Comparison of ENCODE assay signal across 23 cellular contexts in genomic region chr16:87309912-87310485, GRCh38.
"Had no signal": no experiment of that assay in that cellular context is flagged by ENCODE, and none has a peak within 500 bp of the region (broad histone marks: within the 10 kb centered on the region; RNA-seq: fewer than 3 reads in every experiment).

No MANE protein-coding gene starts in this region.

- H3K9me3 ChIP-seq: breast epithelium, gastrocnemius medialis, mucosa of descending colon, thoracic aorta had no signal

- H3K4me1 Mint-ChIP-seq: stimulated activated effector memory CD8-positive, alpha-beta T cell treated with anti-CD3 and anti-CD28 coated beads, Interleukin-12 subunit alpha, Interleukin-12 subunit beta, amount 100 ng/mL, for 72 hours; T-cell had no signal

- H3K27me3 ChIP-seq: breast epithelium, gastrocnemius medialis, left lung had no signal

- H3K4me1 ChIP-seq: breast epithelium, gastrocnemius medialis, left lung had no signal

- H3K27ac Mint-ChIP-seq: activated CD8-positive, alpha-beta T cell treated with anti-CD3 and anti-CD28 coated beads, Interleukin-2, amount 10 ng/mL, durations not matched to agents 7 days and 5 days; activated naive CD4-positive, alpha-beta T cell treated with anti-CD3 and anti-CD28 coated beads for 36 hours; natural killer cell treated with Interleukin-12 subunit alpha and Interleukin-12 subunit beta and Interleukin-15 and Interleukin-18, amount 100 ng/mL, for 72 hours; progenitor cell of endocrine pancreas; stimulated activated effector memory CD8-positive, alpha-beta T cell treated with anti-CD3 and anti-CD28 coated beads, Interleukin-12 subunit alpha, Interleukin-12 subunit beta, amount 100 ng/mL, for 72 hours; stimulated activated naive CD8-positive, alpha-beta T cell treated with anti-CD3 and anti-CD28 coated beads, Interleukin-15, Interleukin-2, amounts not matched to agents 100 ng/mL and 50 ng/mL, for 24 hours; T-cell; WTC11 had no signal

- DNase-seq: activated CD8-positive, alpha-beta memory T cell treated with anti-CD3 and anti-CD28 coated beads, Interleukin-2, amount 10 ng/mL, durations not matched to agents 7 days and 5 days; activated CD8-positive, alpha-beta T cell treated with anti-CD3 and anti-CD28 coated beads, Interleukin-2, amount 10 ng/mL, durations not matched to agents 7 days and 5 days; activated effector memory CD4-positive, alpha-beta T cell treated with anti-CD3 and anti-CD28 coated beads, Interleukin-2, amount 50 U/mL, for 16 hours; activated naive CD4-positive, alpha-beta T cell treated with anti-CD3 and anti-CD28 coated beads for 36 hours; effector CD8-positive, alpha-beta T cell; gastrocnemius medialis; mesendoderm; mucosa of descending colon; stimulated activated CD4-positive, alpha-beta T cell treated with anti-CD3 and anti-CD28 coated beads, Interleukin-4, amount 100 ng/mL, for 24 hours; T-cell; T-helper 9 cell; trophoblast cell had no signal

- H3K9me3 Mint-ChIP-seq: activated naive CD4-positive, alpha-beta T cell treated with anti-CD3 and anti-CD28 coated beads for 36 hours; natural killer cell treated with Interleukin-12 subunit alpha and Interleukin-12 subunit beta and Interleukin-15 and Interleukin-18, amount 100 ng/mL, for 72 hours; stimulated activated effector memory CD8-positive, alpha-beta T cell treated with anti-CD3 and anti-CD28 coated beads, Interleukin-12 subunit alpha, Interleukin-12 subunit beta, amount 100 ng/mL, for 72 hours had no signal

- ATAC-seq: activated CD8-positive, alpha-beta memory T cell treated with anti-CD3 and anti-CD28 coated beads, Interleukin-2, amount 10 ng/mL, durations not matched to agents 7 days and 5 days; activated CD8-positive, alpha-beta T cell treated with anti-CD3 and anti-CD28 coated beads, Interleukin-2, amount 10 ng/mL, durations not matched to agents 7 days and 5 days; gastrocnemius medialis; left lung; mucosa of descending colon; natural killer cell treated with Interleukin-12 subunit alpha and Interleukin-12 subunit beta and Interleukin-15 and Interleukin-18, amount 100 ng/mL, for 72 hours; sciatic nerve; stimulated activated effector memory CD8-positive, alpha-beta T cell treated with anti-CD3 and anti-CD28 coated beads, Interleukin-12 subunit alpha, Interleukin-12 subunit beta, amount 100 ng/mL, for 72 hours; T-cell; WTC11 had no signal

- H3K27ac ChIP-seq: breast epithelium, gastrocnemius medialis, left lung, skin epidermis, thoracic aorta had no signal

- H3K4me3 Mint-ChIP-seq: activated CD8-positive, alpha-beta memory T cell treated with anti-CD3 and anti-CD28 coated beads, Interleukin-2, amount 10 ng/mL, durations not matched to agents 7 days and 5 days; activated CD8-positive, alpha-beta T cell treated with anti-CD3 and anti-CD28 coated beads, Interleukin-2, amount 10 ng/mL, durations not matched to agents 7 days and 5 days; activated naive CD4-positive, alpha-beta T cell treated with anti-CD3 and anti-CD28 coated beads for 36 hours; natural killer cell treated with Interleukin-12 subunit alpha and Interleukin-12 subunit beta and Interleukin-15 and Interleukin-18, amount 100 ng/mL, for 72 hours; stimulated activated effector memory CD8-positive, alpha-beta T cell treated with anti-CD3 and anti-CD28 coated beads, Interleukin-12 subunit alpha, Interleukin-12 subunit beta, amount 100 ng/mL, for 72 hours; stimulated activated naive CD8-positive, alpha-beta T cell treated with anti-CD3 and anti-CD28 coated beads, Interleukin-15, Interleukin-2, amounts not matched to agents 100 ng/mL and 50 ng/mL, for 24 hours; T-cell; WTC11 had no signal

- H3K36me3 Mint-ChIP-seq: natural killer cell treated with Interleukin-12 subunit alpha and Interleukin-12 subunit beta and Interleukin-15 and Interleukin-18, amount 100 ng/mL, for 72 hours; stimulated activated effector memory CD8-positive, alpha-beta T cell treated with anti-CD3 and anti-CD28 coated beads, Interleukin-12 subunit alpha, Interleukin-12 subunit beta, amount 100 ng/mL, for 72 hours had no signal

- H3K27me3 Mint-ChIP-seq: activated CD8-positive, alpha-beta memory T cell treated with anti-CD3 and anti-CD28 coated beads, Interleukin-2, amount 10 ng/mL, durations not matched to agents 7 days and 5 days; natural killer cell treated with Interleukin-12 subunit alpha and Interleukin-12 subunit beta and Interleukin-15 and Interleukin-18, amount 100 ng/mL, for 72 hours; stimulated activated naive CD8-positive, alpha-beta T cell treated with anti-CD3 and anti-CD28 coated beads, Interleukin-15, Interleukin-2, amounts not matched to agents 100 ng/mL and 50 ng/mL, for 24 hours; T-cell had no signal

- H3K4me3 ChIP-seq: breast epithelium, gastrocnemius medialis, left lung, lung, mucosa of descending colon, skin epidermis, thoracic aorta had no signal
